ENCODE assay signal across 8 cellular contexts in genomic region chr14:24115451-24116110, GRCh38. TPM values are rescaled to one million over a fixed set of nuclear protein-coding genes. Genes with fewer than 3 reads are reported as not detected.
DNase-seq lines count a peak whose midpoint lies in the region; ATAC-seq, FAIRE-seq and TF ChIP-seq lines count a peak whose summit lies in the region.

No MANE protein-coding gene starts in this region.

- CTCF ChIA-PET in activated CD4-positive, alpha-beta T cell treated with anti-CD3 and anti-CD28 coated beads for 36 hours (lab: Charles Lee), result interaction anchor here (0.6 to 3.3 kb wide), 16 partner anchors 9 to 321 kb away, joined by 3 to 32 read pairs (median 4); partner anchors contain the start of genes CIDEB, EMC9, IRF9 and PCK2

- no peak for ATAC-seq in activated CD4-positive, alpha-beta T cell treated with anti-CD3 and anti-CD28 coated beads for 36 hours

- H3K36me3 ChIP-seq in adipocyte (ENCODE audit: control insufficient read depth, insufficient read depth, low read length, severe bottlenecking), result peaks cover 32% of the 10 kb centered on the region
- peaks cover 3% of the 10 kb centered on the region for H3K36me3 ChIP-seq in kidney epithelial cell (ENCODE audit: control insufficient read depth, insufficient read depth, low read length)

- H3K9me3 ChIP-seq in adipocyte (ENCODE audit: control insufficient read depth, low read length), result no peaks in the 10 kb centered on the region

- H3K4me3 Mint-ChIP-seq in activated CD4-positive, alpha-beta T cell treated with anti-CD3 and anti-CD28 coated beads for 36 hours, result peak overlapping the region; percentile 85

- no peak for DNase-seq in activated CD4-positive, alpha-beta T cell treated with anti-CD3 and anti-CD28 coated beads for 36 hours
- DNase-seq in activated CD4-positive, alpha-beta T cell treated with anti-CD3 and anti-CD28 coated beads for 4 hours, result no peak
- DNase-seq in adipocyte (ENCODE audit: low read depth) (no peak), kidney epithelial cell (ENCODE audit: low read depth) (no peak), activated gamma-delta T cell treated with Interleukin-2 at 50 U/mL for 16 hours (no peak), NCI-H526 (lab: John Stamatoyannopoulos, UW) (no peak), GM19239 (ENCODE audit: insufficient read length, low spot score) (no peak)

- no peaks in the 10 kb centered on the region for H3K27me3 ChIP-seq in adipocyte (replicated peaks; ENCODE audit: control insufficient read depth, insufficient read depth, low read length)
- H3K27me3 ChIP-seq in kidney epithelial cell (ENCODE audit: control insufficient read depth, insufficient read depth, low read length), result no peaks in the 10 kb centered on the region

- peaks cover 39% of the 10 kb centered on the region for H3K36me3 Mint-ChIP-seq in activated CD4-positive, alpha-beta T cell treated with anti-CD3 and anti-CD28 coated beads for 36 hours (ENCODE audit: low read depth)

- no peaks in the 10 kb centered on the region for H3K9me3 Mint-ChIP-seq in activated CD4-positive, alpha-beta T cell treated with anti-CD3 and anti-CD28 coated beads for 36 hours (ENCODE audit: low read depth)

- TF ChIP-seq CTCF in kidney epithelial cell (IDR thresholded peaks at IDR 0.05; ENCODE audit: insufficient read depth, low read length, poor library complexity, severe bottlenecking), result no peak

- H3K4me1 ChIP-seq in adipocyte (ENCODE audit: control insufficient read depth, insufficient read depth, low read length), result peaks cover 15% of the 10 kb centered on the region

- no peaks in the 10 kb centered on the region for H3K27me3 Mint-ChIP-seq in activated CD4-positive, alpha-beta T cell treated with anti-CD3 and anti-CD28 coated beads for 36 hours

- peak overlapping the region; percentile 92 for H3K27ac ChIP-seq in temporal lobe (ENCODE audit: low read depth, low read length)

- peak overlapping the region; percentile 95 for H3K9ac ChIP-seq in adipocyte (ENCODE audit: low read length)

- H3K27ac Mint-ChIP-seq in activated CD4-positive, alpha-beta T cell treated with anti-CD3 and anti-CD28 coated beads for 36 hours, result peak overlapping the region; percentile 97

- POLR2A ChIA-PET in activated CD4-positive, alpha-beta T cell treated with anti-CD3 and anti-CD28 coated beads for 36 hours (lab: Charles Lee), result interaction anchor here (0.9 to 2.8 kb wide), 13 partner anchors 17 to 127 kb away, joined by 3 to 35 read pairs (median 6); partner anchors contain the start of genes CHMP4A, EMC9, IPO4 and IRF9

- peaks cover 27% of the 10 kb centered on the region for H3K4me1 Mint-ChIP-seq in activated CD4-positive, alpha-beta T cell treated with anti-CD3 and anti-CD28 coated beads for 36 hours

- no peak for FAIRE-seq in GM19239 (lab: Jason Lieb, UNC)

- peak overlapping the region; percentile 87 for H3K4me3 ChIP-seq in adipocyte (ENCODE audit: low read length)
- peak overlapping the region; percentile 65 for H3K4me3 ChIP-seq in kidney epithelial cell (ENCODE audit: low read depth, low read length)

- intact Hi-C loops in activated CD4-positive, alpha-beta T cell treated with anti-CD3 and anti-CD28 coated beads for 36 hours (cut with DNase I, micrococcal nuclease), result loop anchor here in 1 of 2 experiments (10.0 kb wide), 1 partner anchor 1021 kb away; the partner anchor contains the start of genes ACIN1 and C14orf119

RNA-seq across cellular contexts. Expression of gene NRL, which starts 0.8 kb away (rescaled TPM):
- total RNA-seq in activated CD4-positive, alpha-beta T cell treated with anti-CD3 and anti-CD28 coated beads for 36 hours, result 1 to 10 TPM; 1.5 to 1.6 TPM
- 3.6 and 4.8 TPM in 2 replicates for total RNA-seq in kidney epithelial cell
- total RNA-seq in temporal lobe, result 1.2 TPM

RNA-seq across cellular contexts. Expression of gene DCAF11, which starts 1.0 kb away (rescaled TPM):
- 10 to 100 TPM; 74.0 to 86.2 TPM for total RNA-seq in activated CD4-positive, alpha-beta T cell treated with anti-CD3 and anti-CD28 coated beads for 36 hours
- total RNA-seq in kidney epithelial cell (63.3 and 83.9 TPM in 2 replicates), temporal lobe (49.2 TPM)

RNA-seq across cellular contexts. Expression of gene FITM1, which starts 14.9 kb away (rescaled TPM):
- under 1 TPM in 1 of 2 experiments, not detected in 1; 0.53 TPM for total RNA-seq in activated CD4-positive, alpha-beta T cell treated with anti-CD3 and anti-CD28 coated beads for 36 hours
- total RNA-seq in kidney epithelial cell, result not detected in 2 replicates
- total RNA-seq in temporal lobe, result not detected

RNA-seq across cellular contexts. Expression of gene PSME1, which starts 20.4 kb away (rescaled TPM):
- 100 to 1,000 TPM; 414 to 418 TPM for total RNA-seq in activated CD4-positive, alpha-beta T cell treated with anti-CD3 and anti-CD28 coated beads for 36 hours
- total RNA-seq in kidney epithelial cell, result 216 and 234 TPM in 2 replicates
- 16.0 TPM for total RNA-seq in temporal lobe

RNA-seq across cellular contexts. Expression of gene PCK2, which starts 21.5 kb away (rescaled TPM):
- total RNA-seq in activated CD4-positive, alpha-beta T cell treated with anti-CD3 and anti-CD28 coated beads for 36 hours, result 100 to 1,000 TPM; 101 to 115 TPM
- 127 and 142 TPM in 2 replicates for total RNA-seq in kidney epithelial cell
- 0.49 TPM for total RNA-seq in temporal lobe
